ENCODE assay signal across 19 cellular contexts in genomic region chr9:105972805-105973204, GRCh38.
"Had no signal": no experiment of that assay in that cellular context is flagged by ENCODE, and none has a peak within 500 bp of the region (broad histone marks: within the 10 kb centered on the region; RNA-seq: fewer than 3 reads in every experiment).

No MANE protein-coding gene starts in this region.

- H3K79me2 ChIP-seq: hepatocyte had no signal

- H3K4me2 ChIP-seq: hepatocyte had no signal

- H3K4me3 ChIP-seq: colonic mucosa, hepatocyte, psoas muscle, right lobe of liver, spleen, tibial artery, upper lobe of left lung, vagina had no signal

- H3K4me1 ChIP-seq: colonic mucosa, right lobe of liver, spleen, upper lobe of left lung, vagina had no signal

- H3K27me3 ChIP-seq: colonic mucosa, hepatocyte, right lobe of liver, spleen, tibial artery, upper lobe of left lung, vagina had no signal

- H3K36me3 Mint-ChIP-seq: naive thymus-derived CD8-positive, alpha-beta T cell; stimulated activated memory B cell treated with anti-CD40 and anti-IgM and Interleukin-4, amounts not matched to agents 10 μg/mL and 1 μg/mL and 100 μg/mL, for 72 hours had no signal

- H2AFZ ChIP-seq: hepatocyte had no signal

- H3K27ac ChIP-seq: colonic mucosa, foreskin keratinocyte, hepatocyte, psoas muscle, right lobe of liver, spleen, tibial artery, upper lobe of left lung, vagina had no signal

- DNase-seq: colonic mucosa; dermis blood vessel endothelial cell; foreskin keratinocyte; kidney; left cardiac atrium; naive thymus-derived CD8-positive, alpha-beta T cell; psoas muscle; retina; right lobe of liver; spleen; stimulated activated CD4-positive, alpha-beta T cell treated with anti-CD3 and anti-CD28 coated beads, Interleukin-15, amount 100 ng/mL, for 24 hours; stimulated activated CD4-positive, alpha-beta T cell treated with anti-CD3 and anti-CD28 coated beads, Interleukin-1b, Interleukin-23, amount 100 ng/mL, for 48 hours; stimulated activated CD4-positive, alpha-beta T cell treated with anti-CD3 and anti-CD28 coated beads, Interleukin-4, amount 100 ng/mL, for 24 hours; tibial artery; upper lobe of left lung had no signal

- H3K4me1 Mint-ChIP-seq: naive thymus-derived CD8-positive, alpha-beta T cell had no signal

- H3K9me3 ChIP-seq: colonic mucosa, psoas muscle, right lobe of liver, spleen, tibial artery, upper lobe of left lung, vagina had no signal

- ATAC-seq: foreskin keratinocyte; left cardiac atrium; naive thymus-derived CD8-positive, alpha-beta T cell; psoas muscle; right lobe of liver; stimulated activated memory B cell treated with anti-CD40 and anti-IgM and Interleukin-4, amounts not matched to agents 10 μg/mL and 1 μg/mL and 100 μg/mL, for 72 hours had no signal

- H3K27me3 Mint-ChIP-seq: stimulated activated memory B cell treated with anti-CD40 and anti-IgM and Interleukin-4, amounts not matched to agents 10 μg/mL and 1 μg/mL and 100 μg/mL, for 72 hours; stimulated activated naive CD8-positive, alpha-beta T cell treated with anti-CD3 and anti-CD28 coated beads, Interleukin-15, Interleukin-2, amounts not matched to agents 100 ng/mL and 50 ng/mL, for 24 hours had no signal

- H3K27ac Mint-ChIP-seq: naive thymus-derived CD8-positive, alpha-beta T cell; stimulated activated memory B cell treated with anti-CD40 and anti-IgM and Interleukin-4, amounts not matched to agents 10 μg/mL and 1 μg/mL and 100 μg/mL, for 72 hours; stimulated activated naive CD8-positive, alpha-beta T cell treated with anti-CD3 and anti-CD28 coated beads, Interleukin-15, Interleukin-2, amounts not matched to agents 100 ng/mL and 50 ng/mL, for 24 hours had no signal

- H3K9me3 Mint-ChIP-seq: naive thymus-derived CD8-positive, alpha-beta T cell; stimulated activated memory B cell treated with anti-CD40 and anti-IgM and Interleukin-4, amounts not matched to agents 10 μg/mL and 1 μg/mL and 100 μg/mL, for 72 hours; stimulated activated naive CD8-positive, alpha-beta T cell treated with anti-CD3 and anti-CD28 coated beads, Interleukin-15, Interleukin-2, amounts not matched to agents 100 ng/mL and 50 ng/mL, for 24 hours had no signal

- H3K36me3 ChIP-seq: colonic mucosa, right lobe of liver, spleen, tibial artery, upper lobe of left lung, vagina had no signal

- H3K4me3 Mint-ChIP-seq: naive thymus-derived CD8-positive, alpha-beta T cell; stimulated activated memory B cell treated with anti-CD40 and anti-IgM and Interleukin-4, amounts not matched to agents 10 μg/mL and 1 μg/mL and 100 μg/mL, for 72 hours; stimulated activated naive CD8-positive, alpha-beta T cell treated with anti-CD3 and anti-CD28 coated beads, Interleukin-15, Interleukin-2, amounts not matched to agents 100 ng/mL and 50 ng/mL, for 24 hours had no signal
